13 cellular contexts compared by ENCODE assay signal in genomic region chr9:137441935-137442321, GRCh38. TPM values are rescaled to one million over a fixed set of nuclear protein-coding genes. Genes with fewer than 3 reads are reported as not detected.
DNase-seq lines count a peak whose midpoint lies in the region; FAIRE-seq and TF ChIP-seq lines count a peak whose summit lies in the region.
"Had no signal": no experiment of that assay in that cellular context is flagged by ENCODE, and none has a peak within 500 bp of the region (broad histone marks: within the 10 kb centered on the region; RNA-seq: fewer than 3 reads in every experiment).

No MANE protein-coding gene starts in this region.

- peak overlapping the region; percentile 4 for H3K27ac Mint-ChIP-seq in T-helper 1 cell treated with Interleukin-12 subunit alpha and Interleukin-12 subunit beta and Interleukin-4 antibody, amounts not matched to agents 30 μg/mL and 1 μg/mL, for 36 hours

- TF ChIP-seq RAD21 in H1 (IDR thresholded peaks at IDR 0.05 in 1 of 2, conservative IDR thresholded peaks at IDR 0.05 in 1 of 2; ENCODE audit: low read depth in 2 of 2, low read length in 2 of 2): no peak

- TF ChIP-seq POLR2A in H1 (IDR thresholded peaks at IDR 0.05; ENCODE audit: control extremely low read depth in 1 of 2, low read depth in 2 of 2, low read length in 2 of 2): no peak
- no peak for TF ChIP-seq POLR2A in sigmoid colon (IDR thresholded peaks at IDR 0.05)
- no peak for TF ChIP-seq POLR2A in GM12891 (IDR thresholded peaks at IDR 0.05; ENCODE audit: low read depth, low read length)

- H3K27me3 Mint-ChIP-seq in T-helper 1 cell treated with Interleukin-12 subunit alpha and Interleukin-12 subunit beta and Interleukin-4 antibody, amounts not matched to agents 30 μg/mL and 1 μg/mL, for 36 hours (ENCODE audit: low read depth): peaks cover 14% of the 10 kb centered on the region

- POLR2A ChIA-PET in H1 (lab: Charles Lee; ENCODE audit: partially characterized antibody): interaction anchor here (0.9 to 4.3 kb wide), 6 partner anchors 8 to 201 kb away, joined by 3 to 28 read pairs (median 3); partner anchors contain the start of genes EXD3, NOXA1 and TUBB4B

- H3K14ac ChIP-seq in H1 (ENCODE audit: insufficient read length): no peak overlapping the region

- no peak overlapping the region for H3K56ac ChIP-seq in H1 (replicated peaks; ENCODE audit: insufficient read length, low read depth, low read length)

- H3K4me1 ChIP-seq in NT2/D1 (ENCODE audit: insufficient read depth, insufficient read length) (peaks cover 8% of the 10 kb centered on the region), H1 (replicated peaks in 1 of 4; ENCODE audit: control insufficient read depth in 3 of 4, insufficient read depth in 4 of 4, low read length in 3 of 4) (peaks cover 0 to 3% (median under 1%) of the 10 kb centered on the region in 4 experiments; a peak in 3 of 7 replicates), sigmoid colon (peaks cover 0 to 17% (median 16%) of the 10 kb centered on the region in 4 donors)

- H3K79me2 ChIP-seq in H1 (ENCODE audit: control insufficient read depth in 1 of 2, insufficient read depth in 2 of 2, low read length in 2 of 2): no peaks in the 10 kb centered on the region

- H3K9me3 ChIP-seq in NT2/D1 (ENCODE audit: insufficient read depth, low read length) (no peaks in the 10 kb centered on the region), H1 (ENCODE audit: insufficient read depth in 2 of 2, low read depth in 1 of 2, low read length in 1 of 2) (no peaks in the 10 kb centered on the region), sigmoid colon (peaks cover 0 to 3% (median 0%) of the 10 kb centered on the region in 4 donors)

- H3K36me3 Mint-ChIP-seq in T-helper 1 cell treated with Interleukin-12 subunit alpha and Interleukin-12 subunit beta and Interleukin-4 antibody, amounts not matched to agents 30 μg/mL and 1 μg/mL, for 36 hours (ENCODE audit: low read depth): no peaks in the 10 kb centered on the region

- H4K91ac ChIP-seq in H1 (replicated peaks; ENCODE audit: insufficient read length, low read length): no peak overlapping the region

- H2BK5ac ChIP-seq in H1 (ENCODE audit: low read depth, low read length): no peak overlapping the region; the same call in 1 of the 2 replicates

- H3K9me3 Mint-ChIP-seq in T-helper 1 cell treated with Interleukin-12 subunit alpha and Interleukin-12 subunit beta and Interleukin-4 antibody, amounts not matched to agents 30 μg/mL and 1 μg/mL, for 36 hours: no peaks in the 10 kb centered on the region

- no peak overlapping the region for H3K4ac ChIP-seq in H1 (replicated peaks; ENCODE audit: insufficient read length, low read depth, low read length)

- no peak overlapping the region for H4K5ac ChIP-seq in H1 (ENCODE audit: insufficient read length, low read depth, low read length)

- H3K4me1 Mint-ChIP-seq in T-helper 1 cell treated with Interleukin-12 subunit alpha and Interleukin-12 subunit beta and Interleukin-4 antibody, amounts not matched to agents 30 μg/mL and 1 μg/mL, for 36 hours (ENCODE audit: low read depth): peaks cover 6% of the 10 kb centered on the region

- H3K79me1 ChIP-seq in H1 (ENCODE audit: low read depth, low read length): no peaks in the 10 kb centered on the region

- WGBS in H1 (ENCODE audit: extremely low coverage in 1 of 2, insufficient coverage in 1 of 2, insufficient read length in 1 of 2, insufficient replicate concordance in 2 of 2, low coverage in 1 of 2, low lambda C conversion rate in 2 of 2, missing lambda C conversion rate in 1 of 2), 2 experiments: 20% methylated on average over 4 of the region's 7 CpGs; no CpG with 5 or more reads in 1 of the 2 experiments
- WGBS in sigmoid colon, 2 donors: 12 to 14% methylated on average over 7 of the region's 7 CpGs

- no peak overlapping the region for H3K23ac ChIP-seq in H1 (ENCODE audit: insufficient read length)

- no peak overlapping the region for H4K8ac ChIP-seq in H1 (ENCODE audit: extremely low read depth, insufficient read depth, low read length)

- no peak for FAIRE-seq in H1 (lab: Jason Lieb, UNC)
- no peak for FAIRE-seq in GM12891 (lab: Jason Lieb, UNC)

- TF ChIP-seq EP300 in H1 (IDR thresholded peaks at IDR 0.05; ENCODE audit: borderline replicate concordance in 1 of 2, low read depth in 2 of 2, low read length in 2 of 2) (no peak), sigmoid colon (IDR thresholded peaks at IDR 0.05) (no peak)

- DNase-seq in T-helper 1 cell (no peak), NT2/D1 (ENCODE audit: low read depth, low spot score) (no peak), H1 (ENCODE audit: low read depth in 1 of 2, low spot score in 2 of 2) (no peak), sigmoid colon (no peak), GM12891 (ENCODE audit: insufficient read length, low spot score) (no peak), DMS114 treated with DMSO at 0.1 percent for 48 hours (lab: John Stamatoyannopoulos, UW; ENCODE audit: unreplicated experiment) (no peak)
- no peak for DNase-seq in stimulated activated CD4-positive, alpha-beta T cell treated with anti-CD3 and anti-CD28 coated beads, Interleukin-15, amount 100 ng/mL, for 24 hours
- DNase-seq: cerebellar nuclear complex; stimulated activated naive CD4-positive, alpha-beta T cell treated with Interleukin-2 at 50 U/mL for 16 hours had no signal

- H2BK12ac ChIP-seq in H1 (ENCODE audit: low read depth, low read length): no peak overlapping the region

- H3K27me3 ChIP-seq in NT2/D1 (ENCODE audit: insufficient read depth, insufficient read length) (no peaks in the 10 kb centered on the region), H1 (replicated peaks in 1 of 4; ENCODE audit: control insufficient read depth in 3 of 4, extremely low read depth in 1 of 4, insufficient read depth in 3 of 4, low read length in 3 of 4) (no peaks in the 10 kb centered on the region), sigmoid colon (peaks cover 10 to 63% (median 29%) of the 10 kb centered on the region in 3 donors)

- H2BK20ac ChIP-seq in H1 (ENCODE audit: low read length): no peak overlapping the region

- H3K4me3 ChIP-seq in NT2/D1 (ENCODE audit: insufficient read length, low read depth) (peak overlapping the region; percentile 29), H1 (ENCODE audit: extremely low read depth in 1 of 4, insufficient read depth in 2 of 4, low read depth in 3 of 4, low read length in 4 of 4) (peak overlapping the region in 3 of 4 experiments; percentile 10 to 64 (median 41); a peak in 4 of 8 replicates), sigmoid colon (peak overlapping the region in 3 of 4 donors; percentile 32 to 43 (median 41))

- no peak for TF ChIP-seq CTCF in H1 (IDR thresholded peaks at IDR 0.05; ENCODE audit: control extremely low read depth in 1 of 3, insufficient read depth in 1 of 3, low read depth in 1 of 3, low read length in 3 of 3)
- TF ChIP-seq CTCF in sigmoid colon (IDR thresholded peaks at IDR 0.05): no peak

- CTCF ChIA-PET in H1 (lab: Charles Lee; ENCODE audit: partially characterized antibody): interaction anchor here (1.0 kb wide), 2 partner anchors 19 to 168 kb away, joined by 3 to 5 read pairs; partner anchors contain the start of gene EXD3

- intact Hi-C loops in sigmoid colon (cut with DNase I): no loop called here

- H2BK15ac ChIP-seq in H1 (ENCODE audit: low read length): 0 out of 2 replicates have a peak overlapping the region, but pooled peaks have one; percentile 23

- H3K23me2 ChIP-seq in H1 (ENCODE audit: low read depth, low read length): no peaks in the 10 kb centered on the region; the same call in 1 of the 2 replicates

- H3K9ac ChIP-seq in NT2/D1 (ENCODE audit: insufficient read length, low read depth): peak overlapping the region; percentile 3
- H3K9ac ChIP-seq in H1 (replicated peaks in 1 of 4; ENCODE audit: extremely low read depth in 1 of 4, low read depth in 3 of 4, low read length in 3 of 4): no peak overlapping the region

- no peak overlapping the region for H3K27ac ChIP-seq in H1 (ENCODE audit: low read depth, low read length)
- no peak overlapping the region for H3K27ac ChIP-seq in sigmoid colon

- peak overlapping the region; percentile 79 for H3K4me3 Mint-ChIP-seq in T-helper 1 cell treated with Interleukin-12 subunit alpha and Interleukin-12 subunit beta and Interleukin-4 antibody, amounts not matched to agents 30 μg/mL and 1 μg/mL, for 36 hours

- H2BK120ac ChIP-seq in H1 (replicated peaks; ENCODE audit: low read depth, low read length): no peak overlapping the region

- H2AK5ac ChIP-seq in H1 (ENCODE audit: low read depth, low read length): no peak overlapping the region

- H4K20me1 ChIP-seq in H1 (replicated peaks in 1 of 2; ENCODE audit: control insufficient read depth in 1 of 2, insufficient read depth in 2 of 2, low read length in 2 of 2): no peaks in the 10 kb centered on the region

- H3K4me2 ChIP-seq in H1 (ENCODE audit: insufficient read depth in 1 of 2, low read depth in 2 of 2, low read length in 2 of 2): peak overlapping the region; percentile 66 to 80

- H3K18ac ChIP-seq in H1 (ENCODE audit: extremely low read depth, low read length): no peak overlapping the region

- H3K36me3 ChIP-seq in NT2/D1 (ENCODE audit: insufficient read depth, insufficient read length, low read length) (peaks cover 6% of the 10 kb centered on the region), H1 (ENCODE audit: control insufficient read depth in 2 of 4, insufficient read depth in 4 of 4, low read length in 3 of 4) (no peaks in the 10 kb centered on the region), sigmoid colon (no peaks in the 10 kb centered on the region)

- H2AFZ ChIP-seq in H1 (ENCODE audit: low read length): no peak overlapping the region

RNA-seq across cellular contexts. Expression of gene ENTPD8, which starts 0.8 kb away (rescaled TPM):
- 0.33 and 0.48 TPM in 2 replicates for total RNA-seq in H1 (2021; fragmentation: NEBNext Ultra II Directional; extraction: Animal tissue kit (Norgen Biotek cat#: 25700))
- 0.51 and 1.1 TPM in 2 replicates for polyA plus RNA-seq in H1 (2011; rRNA removed)
- 0.69 TPM for polyA plus RNA-seq in H1 (2011; cell fraction: cytosol; rRNA removed)
- 6.1 TPM for polyA plus RNA-seq in H1 (2011; cell fraction: nucleus; rRNA removed)
- 0.39 to 1.0 TPM (median 0.86 TPM) in 4 replicates for polyA plus RNA-seq in H1 (2012, experiment 1 of 2)
- 0.30 TPM for polyA plus RNA-seq in H1 (2012, experiment 2 of 2)
- 0.45 TPM for polyA plus RNA-seq in H1 (2013, experiment 1 of 2)
- polyA plus RNA-seq in H1 (2013, experiment 2 of 2): 0.40 TPM
- polyA minus RNA-seq in H1 (2011; rRNA and poly(A)+ RNA removed): 0.12 TPM in 1 of 2 replicates, not detected in the other
- polyA minus RNA-seq in H1 (2011; cell fraction: cytosol; rRNA and poly(A)+ RNA removed): not detected
- 0.40 TPM for polyA minus RNA-seq in H1 (2011; cell fraction: nucleus; rRNA and poly(A)+ RNA removed)
- under 1 TPM in 1 of 4 donors, not detected in 3; 0.71 TPM for total RNA-seq in sigmoid colon
- 10 to 100 TPM; 32.4 to 65.3 (median 44.4) TPM for polyA plus RNA-seq in sigmoid colon
- not detected for polyA plus RNA-seq in GM12891 (2012; ENCODE audit: low read depth, missing spikeins)
- total RNA-seq: Daoy, Right ventricle myocardium superior had no signal

RNA-seq across cellular contexts. Expression of gene NSMF, which starts 17.2 kb away (rescaled TPM):
- total RNA-seq in H1 (2021; fragmentation: NEBNext Ultra II Directional; extraction: Animal tissue kit (Norgen Biotek cat#: 25700)): 55.5 and 56.7 TPM in 2 replicates
- polyA plus RNA-seq in H1 (2011; rRNA removed) (65.1 and 90.8 TPM in 2 replicates), sigmoid colon (10 to 100 TPM; 24.0 to 50.4 (median 42.4) TPM)
- polyA plus RNA-seq in H1 (2011; cell fraction: cytosol; rRNA removed): 65.8 TPM
- 223 TPM for polyA plus RNA-seq in H1 (2011; cell fraction: nucleus; rRNA removed)
- polyA plus RNA-seq in H1 (2012, experiment 1 of 2): 31.7 to 60.6 TPM (median 47.9 TPM) in 4 replicates
- 42.0 TPM for polyA plus RNA-seq in H1 (2012, experiment 2 of 2)
- 39.5 TPM for polyA plus RNA-seq in H1 (2013, experiment 1 of 2)
- 37.5 TPM for polyA plus RNA-seq in H1 (2013, experiment 2 of 2)
- polyA minus RNA-seq in H1 (2011; rRNA and poly(A)+ RNA removed): 23.1 and 28.8 TPM in 2 replicates
- 32.0 TPM for polyA minus RNA-seq in H1 (2011; cell fraction: cytosol; rRNA and poly(A)+ RNA removed)
- polyA minus RNA-seq in H1 (2011; cell fraction: nucleus; rRNA and poly(A)+ RNA removed): 41.2 TPM
- total RNA-seq in sigmoid colon: 10 to 100 TPM; 21.8 to 33.8 (median 27.4) TPM
- polyA plus RNA-seq in GM12891 (2012; ENCODE audit: low read depth, missing spikeins): 18.6 TPM

RNA-seq across cellular contexts. Expression of gene NOXA1, which starts 18.7 kb away (rescaled TPM):
- total RNA-seq in H1 (2021; fragmentation: NEBNext Ultra II Directional; extraction: Animal tissue kit (Norgen Biotek cat#: 25700)): 0.34 and 0.55 TPM in 2 replicates
- 0.91 and 1.5 TPM in 2 replicates for polyA plus RNA-seq in H1 (2011; rRNA removed)
- polyA plus RNA-seq in H1 (2011; cell fraction: cytosol; rRNA removed): 1.3 TPM
- polyA plus RNA-seq in H1 (2011; cell fraction: nucleus; rRNA removed): 4.7 TPM
- 0.41 to 1.2 TPM (median 0.88 TPM) in 4 replicates for polyA plus RNA-seq in H1 (2012, experiment 1 of 2)
- 0.25 TPM for polyA plus RNA-seq in H1 (2012, experiment 2 of 2)
- 0.53 TPM for polyA plus RNA-seq in H1 (2013, experiment 1 of 2)
- polyA plus RNA-seq in H1 (2013, experiment 2 of 2): 0.44 TPM
- polyA minus RNA-seq in H1 (2011; rRNA and poly(A)+ RNA removed): not detected in 2 replicates
- 0.81 TPM for polyA minus RNA-seq in H1 (2011; cell fraction: cytosol; rRNA and poly(A)+ RNA removed)
- 1.5 TPM for polyA minus RNA-seq in H1 (2011; cell fraction: nucleus; rRNA and poly(A)+ RNA removed)
- total RNA-seq in sigmoid colon: 1 to 10 TPM; 1.4 to 3.3 (median 2.9) TPM
- polyA plus RNA-seq in sigmoid colon: 10 to 100 TPM; 15.0 to 16.4 (median 15.4) TPM
- polyA plus RNA-seq in GM12891 (2012; ENCODE audit: low read depth, missing spikeins): 0.89 TPM
- total RNA-seq: Daoy, fibroblast of villous mesenchyme had no signal

RNA-seq across cellular contexts. Expression of gene EXD3, which starts 19.0 kb away (rescaled TPM):
- 7.0 and 7.2 TPM in 2 replicates for total RNA-seq in H1 (2021; fragmentation: NEBNext Ultra II Directional; extraction: Animal tissue kit (Norgen Biotek cat#: 25700))
- polyA plus RNA-seq in H1 (2011; rRNA removed) (9.4 and 12.7 TPM in 2 replicates), sigmoid colon (10 to 100 TPM; 18.0 to 29.7 (median 26.6) TPM)
- 11.1 TPM for polyA plus RNA-seq in H1 (2011; cell fraction: cytosol; rRNA removed)
- 40.6 TPM for polyA plus RNA-seq in H1 (2011; cell fraction: nucleus; rRNA removed)
- 4.4 to 11.7 TPM (median 10.6 TPM) in 4 replicates for polyA plus RNA-seq in H1 (2012, experiment 1 of 2)
- 6.7 TPM for polyA plus RNA-seq in H1 (2012, experiment 2 of 2)
- 5.3 TPM for polyA plus RNA-seq in H1 (2013, experiment 1 of 2)
- polyA plus RNA-seq in H1 (2013, experiment 2 of 2): 4.9 TPM
- 2.7 and 6.9 TPM in 2 replicates for polyA minus RNA-seq in H1 (2011; rRNA and poly(A)+ RNA removed)
- 6.4 TPM for polyA minus RNA-seq in H1 (2011; cell fraction: cytosol; rRNA and poly(A)+ RNA removed)
- polyA minus RNA-seq in H1 (2011; cell fraction: nucleus; rRNA and poly(A)+ RNA removed): 11.7 TPM
- 10 to 100 TPM in 2 of 4 donors, 1 to 10 TPM in 2; 8.9 to 25.5 (median 11.8) TPM for total RNA-seq in sigmoid colon
- 8.5 TPM for polyA plus RNA-seq in GM12891 (2012; ENCODE audit: low read depth, missing spikeins)
